Comparison of ENCODE assay signal across 18 cellular contexts in genomic region chr1:52741259-52741658, GRCh38.
"Had no signal": no experiment of that assay in that cellular context is flagged by ENCODE, and none has a peak within 500 bp of the region (broad histone marks: within the 10 kb centered on the region; RNA-seq: fewer than 3 reads in every experiment).

No MANE protein-coding gene starts in this region.

- H3K27ac Mint-ChIP-seq: activated CD4-positive, alpha-beta T cell treated with anti-CD3 and anti-CD28 coated beads for 36 hours; activated naive CD8-positive, alpha-beta T cell treated with anti-CD3 and anti-CD28 coated beads for 36 hours; dendritic cell treated with granulocyte-macrophage colony-stimulating factor and Interleukin-4, amounts not matched to agents 40 ng/mL and 50 ng/mL, for 4 days; nephron progenitor cell; WTC11 had no signal

- H3K27me3 Mint-ChIP-seq: activated CD4-positive, alpha-beta T cell treated with anti-CD3 and anti-CD28 coated beads for 36 hours; activated naive CD8-positive, alpha-beta T cell treated with anti-CD3 and anti-CD28 coated beads for 36 hours; dendritic cell treated with granulocyte-macrophage colony-stimulating factor and Interleukin-4, amounts not matched to agents 40 ng/mL and 50 ng/mL, for 4 days had no signal

- H3K27ac ChIP-seq: cardiac muscle cell, esophagus muscularis mucosa, lower lobe of right lung, tibial nerve, vagina had no signal

- H3K27me3 ChIP-seq: cardiac muscle cell, esophagus muscularis mucosa, tibial nerve, vagina had no signal

- DNase-seq: activated CD4-positive, alpha-beta T cell treated with anti-CD3 and anti-CD28 coated beads for 36 hours; activated CD8-positive, alpha-beta memory T cell treated with anti-CD3 and anti-CD28 coated beads for 24 hours; activated naive CD4-positive, alpha-beta T cell; activated naive CD8-positive, alpha-beta T cell treated with anti-CD3 and anti-CD28 coated beads for 36 hours; amygdala; effector memory CD4-positive, alpha-beta T cell; lower lobe of right lung; nephron progenitor cell; nucleus accumbens; stimulated activated CD4-positive, alpha-beta T cell treated with anti-CD3 and anti-CD28 coated beads, Interleukin-12 subunit alpha, Interleukin-12 subunit beta, amount 100 ng/mL, for 4 hours; stimulated activated CD4-positive, alpha-beta T cell treated with anti-CD3 and anti-CD28 coated beads, Interleukin-2, amount 100 ng/mL, for 24 hours; stimulated activated naive CD4-positive, alpha-beta T cell treated with Interleukin-2 at 50 U/mL for 16 hours had no signal

- H3K9me3 Mint-ChIP-seq: activated naive CD8-positive, alpha-beta T cell treated with anti-CD3 and anti-CD28 coated beads for 36 hours; dendritic cell treated with granulocyte-macrophage colony-stimulating factor and Interleukin-4, amounts not matched to agents 40 ng/mL and 50 ng/mL, for 4 days had no signal

- H3K9me3 ChIP-seq: esophagus muscularis mucosa, lower lobe of right lung, tibial nerve, vagina had no signal

- H3K4me3 ChIP-seq: cardiac muscle cell, esophagus muscularis mucosa, lower lobe of right lung, tibial nerve, vagina had no signal

- ATAC-seq: activated CD4-positive, alpha-beta T cell treated with anti-CD3 and anti-CD28 coated beads for 36 hours; lower lobe of right lung; WTC11 had no signal

- H3K36me3 ChIP-seq: cardiac muscle cell, esophagus muscularis mucosa, lower lobe of right lung, tibial nerve, vagina had no signal

- H3K4me3 Mint-ChIP-seq: activated CD4-positive, alpha-beta T cell treated with anti-CD3 and anti-CD28 coated beads for 36 hours; activated naive CD8-positive, alpha-beta T cell treated with anti-CD3 and anti-CD28 coated beads for 36 hours; dendritic cell treated with granulocyte-macrophage colony-stimulating factor and Interleukin-4, amounts not matched to agents 40 ng/mL and 50 ng/mL, for 4 days; nephron progenitor cell; WTC11 had no signal
